In genomic region chr9:125646222-125647100, GRCh38 we compare ENCODE assay signal across 10 cellular contexts.
DNase-seq lines count a peak whose midpoint lies in the region; TF ChIP-seq lines count a peak whose summit lies in the region.
"Had no signal": no experiment of that assay in that cellular context is flagged by ENCODE, and none has a peak within 500 bp of the region (broad histone marks: within the 10 kb centered on the region; RNA-seq: fewer than 3 reads in every experiment).

No MANE protein-coding gene starts in this region.

- 44 to 62% (median 50%) methylated on average over 7 of the region's 7 CpGs for WGBS in stomach, 5 donors
- WGBS in mesendoderm (ENCODE audit: extremely low coverage, insufficient coverage, low lambda C conversion rate) = no CpG with 5 or more reads among the region's 7 CpGs

- H4K5ac ChIP-seq in mesendoderm (ENCODE audit: low read length) = no peak overlapping the region

- H4K20me1 ChIP-seq in fibroblast of lung (ENCODE audit: control insufficient read depth, extremely low read depth, insufficient read depth, low read length) = no peaks in the 10 kb centered on the region

- intact Hi-C loops in stomach (cut with DNase I; ENCODE audit: low total_unique reads) = no loop called here

- H3K4me2 ChIP-seq in fibroblast of lung (ENCODE audit: extremely low read depth, insufficient read depth, low read length) = peak overlapping the region; percentile 69
- no peak overlapping the region for H3K4me2 ChIP-seq in mesendoderm (ENCODE audit: low read length)

- H3K4ac ChIP-seq in mesendoderm (ENCODE audit: low read depth, low read length) = no peak overlapping the region

- H3K56ac ChIP-seq in mesendoderm (ENCODE audit: low read length) = no peak overlapping the region

- TF ChIP-seq POLR2A in stomach (IDR thresholded peaks at IDR 0.05) = no peak

- no peak overlapping the region for H3K23ac ChIP-seq in mesendoderm (ENCODE audit: low read length)

- TF ChIP-seq CTCF in fibroblast of lung (conservative IDR thresholded peaks at IDR 0.05 in 1 of 2, IDR thresholded peaks at IDR 0.05 in 1 of 2; ENCODE audit: low read depth in 1 of 2, low read length in 2 of 2) (no peak), stomach (IDR thresholded peaks at IDR 0.05) (no peak)

- no peak overlapping the region for H3K27ac ChIP-seq in fibroblast of lung (ENCODE audit: insufficient read depth, low read length)
- peak overlapping the region in 3 of 5 donors; percentile 8 to 47 (median 39) for H3K27ac ChIP-seq in stomach
- H3K27ac ChIP-seq in mesendoderm (ENCODE audit: low read depth, low read length) = no peak overlapping the region

- peak overlapping the region; percentile 85 for H3K27ac Mint-ChIP-seq in activated T-cell treated with anti-CD3 and anti-CD28 coated beads, Interleukin-2, amount 50 U/mL, for 24 hours

- H2BK5ac ChIP-seq in mesendoderm (ENCODE audit: low read length) = no peak overlapping the region

- H3K4me3 ChIP-seq in fibroblast of lung (replicated peaks in 1 of 4; ENCODE audit: control extremely low read depth in 1 of 4, insufficient read depth in 1 of 4, low read depth in 3 of 4, low read length in 4 of 4) (peak overlapping the region; percentile 1 to 40 (median 22)), stomach (peak overlapping the region in 1 of 4 donors; percentile 29), mesendoderm (ENCODE audit: low read length) (no peak overlapping the region)

- no peaks in the 10 kb centered on the region for H3K27me3 Mint-ChIP-seq in activated T-cell treated with anti-CD3 and anti-CD28 coated beads, Interleukin-2, amount 50 U/mL, for 24 hours

- H2BK15ac ChIP-seq in mesendoderm (replicated peaks; ENCODE audit: low read depth) = no peak overlapping the region

- H3K79me2 ChIP-seq in fibroblast of lung (ENCODE audit: control insufficient read depth, insufficient read depth, low read length) = peaks cover 16% of the 10 kb centered on the region
- peaks cover 4% of the 10 kb centered on the region for H3K79me2 ChIP-seq in mesendoderm (ENCODE audit: control insufficient read depth, insufficient read depth, low read length)

- no peak overlapping the region for H3K18ac ChIP-seq in mesendoderm (ENCODE audit: low read length)

- no peak for TF ChIP-seq EP300 in stomach (IDR thresholded peaks at IDR 0.05)

- H3K36me3 ChIP-seq in fibroblast of lung (ENCODE audit: control insufficient read depth, insufficient read depth, low read length) (no peaks in the 10 kb centered on the region), stomach (no peaks in the 10 kb centered on the region), mesendoderm (ENCODE audit: control insufficient read depth, insufficient read depth, low read length) (no peaks in the 10 kb centered on the region)

- H3K4me3 Mint-ChIP-seq in activated T-cell treated with anti-CD3 and anti-CD28 coated beads, Interleukin-2, amount 50 U/mL, for 24 hours = peak overlapping the region; percentile 68

- H3K79me1 ChIP-seq in mesendoderm (ENCODE audit: low read length) = peaks cover 8% of the 10 kb centered on the region

- H3K9me3 Mint-ChIP-seq in activated T-cell treated with anti-CD3 and anti-CD28 coated beads, Interleukin-2, amount 50 U/mL, for 24 hours = no peaks in the 10 kb centered on the region

- no peak overlapping the region for H2AK5ac ChIP-seq in mesendoderm (ENCODE audit: low read length)

- peaks cover 40% of the 10 kb centered on the region for H3K36me3 Mint-ChIP-seq in activated T-cell treated with anti-CD3 and anti-CD28 coated beads, Interleukin-2, amount 50 U/mL, for 24 hours (ENCODE audit: low read depth)

- H4K8ac ChIP-seq in mesendoderm (ENCODE audit: low read depth, low read length) = no peak overlapping the region

- no peak overlapping the region for H2BK120ac ChIP-seq in mesendoderm (ENCODE audit: low read depth, low read length)

- no peak overlapping the region for H2AFZ ChIP-seq in fibroblast of lung (ENCODE audit: low read length)

- H3K9ac ChIP-seq in fibroblast of lung (ENCODE audit: insufficient read depth, low read length) (no peak overlapping the region), mesendoderm (ENCODE audit: low read length) (no peak overlapping the region)

- H3K4me1 ChIP-seq in fibroblast of lung (ENCODE audit: control insufficient read depth, extremely low read depth, insufficient read depth, low read length) = peaks cover 12% of the 10 kb centered on the region
- H3K4me1 ChIP-seq in stomach = peaks cover 0 to 49% (median 13%) of the 10 kb centered on the region in 4 donors
- H3K4me1 ChIP-seq in mesendoderm (ENCODE audit: control insufficient read depth, low read depth, low read length) = peaks cover 6% of the 10 kb centered on the region

- H3K4me1 Mint-ChIP-seq in activated T-cell treated with anti-CD3 and anti-CD28 coated beads, Interleukin-2, amount 50 U/mL, for 24 hours (ENCODE audit: low read depth) = peaks cover 84% of the 10 kb centered on the region

- H3K27me3 ChIP-seq in fibroblast of lung (ENCODE audit: control insufficient read depth, insufficient read depth, low read length) (no peaks in the 10 kb centered on the region), stomach (no peaks in the 10 kb centered on the region), mesendoderm (ENCODE audit: insufficient read depth, low read length, poor library complexity) (no peaks in the 10 kb centered on the region)

- no peaks in the 10 kb centered on the region for H3K9me3 ChIP-seq in fibroblast of lung (ENCODE audit: control insufficient read depth, insufficient read depth, low read depth, low read length)
- no peaks in the 10 kb centered on the region for H3K9me3 ChIP-seq in stomach

- no peak for DNase-seq in activated T-cell treated with anti-CD3 and anti-CD28 coated beads, Interleukin-2, amount 50 U/mL, for 24 hours
- DNase-seq in activated T-cell treated with anti-CD3 and anti-CD28 coated beads for 4 hours (no peak), RPMI8226 (peak; percentile 39), fibroblast of lung (ENCODE audit: low read depth in 2 of 2) (peak in 1 of 2 donors; percentile 34), stomach (no peak), mesendoderm (no peak), COLO668 (lab: John Stamatoyannopoulos, UW; ENCODE audit: unreplicated experiment) (no peak)
- DNase-seq in stimulated activated CD4-positive, alpha-beta T cell treated with anti-CD3 and anti-CD28 coated beads, Interleukin-4, amount 100 ng/mL, for 4 hours = no peak
- DNase-seq: activated CD8-positive, alpha-beta memory T cell treated with anti-CD3 and anti-CD28 coated beads, Interleukin-2, amount 50 U/mL, for 4 hours; NCI-H1694 treated with DMSO at 0.1 percent for 48 hours had no signal

Comparison
In these comparisons a context has a peak if more than half of its experiments do, and no peak if none do; other contexts are left out.
1. H3K27ac ChIP-seq: peak in stomach (3 of 5); none in fibroblast of lung (single experiment) and mesendoderm (single experiment).